Comparison of ENCODE assay signal across 10 cellular contexts in genomic region chr16:56246051-56246817, GRCh38. TPM values are rescaled to one million over a fixed set of nuclear protein-coding genes. Genes with fewer than 3 reads are reported as not detected.
DNase-seq lines count a peak whose midpoint lies in the region; ATAC-seq and TF ChIP-seq lines count a peak whose summit lies in the region.
"Had no signal": no experiment of that assay in that cellular context is flagged by ENCODE, and none has a peak within 500 bp of the region (broad histone marks: within the 10 kb centered on the region; RNA-seq: fewer than 3 reads in every experiment).

No MANE protein-coding gene starts in this region.

- H3K27ac ChIP-seq in H9 (ENCODE audit: insufficient read length, low read depth, low read length) (no peak overlapping the region), WERI-Rb-1 (no peak overlapping the region), Peyer's patch (peak overlapping the region in 2 of 4 donors; percentile 4 to 40)

- no peak overlapping the region for H2BK12ac ChIP-seq in H9 (ENCODE audit: insufficient read length, low read depth, low read length)

- H3K4me3 Mint-ChIP-seq in H9: no peak overlapping the region

- no peak overlapping the region for H4K8ac ChIP-seq in H9 (replicated peaks; ENCODE audit: insufficient read length, low read depth, low read length)

- H3K79me1 ChIP-seq in H9 (ENCODE audit: insufficient read depth, low read depth, low read length, poor library complexity, severe bottlenecking): no peaks in the 10 kb centered on the region

- no peak overlapping the region for H2BK20ac ChIP-seq in H9 (ENCODE audit: low read depth, low read length, poor library complexity, severe bottlenecking)

- no peaks in the 10 kb centered on the region for H3K23me2 ChIP-seq in H9 (ENCODE audit: insufficient read length, low read depth, low read length, poor library complexity, severe bottlenecking)

- H3K4me1 Mint-ChIP-seq in H9: peaks cover 3 to 9% of the 10 kb centered on the region in 2 experiments

- H3K27me3 ChIP-seq in H9 (ENCODE audit: insufficient read depth, low read length) (no peaks in the 10 kb centered on the region), WERI-Rb-1 (ENCODE audit: insufficient read depth, low read depth, severe bottlenecking) (no peaks in the 10 kb centered on the region), Peyer's patch (no peaks in the 10 kb centered on the region)

- H3K4ac ChIP-seq in H9 (ENCODE audit: low read depth, low read length): no peak overlapping the region

- no CpG with 5 or more reads among the region's 13 CpGs for WGBS in H9 (ENCODE audit: extremely low coverage, insufficient read length, low lambda C conversion rate)

- H3K23ac ChIP-seq in H9 (ENCODE audit: insufficient read length, low read depth, low read length): no peak overlapping the region

- H3K9me3 ChIP-seq in H9 (ENCODE audit: control insufficient read depth, low read depth, low read length) (no peaks in the 10 kb centered on the region), WERI-Rb-1 (ENCODE audit: severe bottlenecking) (no peaks in the 10 kb centered on the region), Peyer's patch (no peaks in the 10 kb centered on the region)

- H3K36me3 ChIP-seq in WERI-Rb-1 (no peaks in the 10 kb centered on the region), Peyer's patch (no peaks in the 10 kb centered on the region)

- no peak overlapping the region for H3K4me2 ChIP-seq in H9 (ENCODE audit: insufficient read depth, insufficient read length, low read length)

- peaks cover 0 to 4% (median 1%) of the 10 kb centered on the region in 3 experiments; a peak in 3 of 7 replicates for H3K36me3 Mint-ChIP-seq in H9 (ENCODE audit: insufficient read depth in 1 of 3, low read depth in 3 of 3)

- H3K4me1 ChIP-seq in H9 (ENCODE audit: insufficient read depth, low read length) (no peaks in the 10 kb centered on the region), Peyer's patch (peaks cover 0 to 11% (median 0%) of the 10 kb centered on the region in 4 donors)

- no peak overlapping the region for H3K9ac ChIP-seq in H9 (ENCODE audit: extremely low read depth, insufficient read length, low read length)

- peak overlapping the region; percentile 25; the same call in 1 of the 2 replicates for H3K14ac ChIP-seq in H9 (ENCODE audit: insufficient read depth, low read length)

- H2BK5ac ChIP-seq in H9 (ENCODE audit: insufficient read length, low read length): no peak overlapping the region

- H3K9me3 Mint-ChIP-seq in H9: no peaks in the 10 kb centered on the region

- no peaks in the 10 kb centered on the region for H3K27me3 Mint-ChIP-seq in H9 (ENCODE audit: low read depth)

- no peak overlapping the region for H3K4me3 ChIP-seq in WERI-Rb-1 (ENCODE audit: low read depth, low read length)
- no peak overlapping the region for H3K4me3 ChIP-seq in Peyer's patch

- DNase-seq in H9: peak; percentile 58
- DNase-seq in WERI-Rb-1: no peak
- peak; percentile 76 to 92 for DNase-seq in hippocampal formation (lab: John Stamatoyannopoulos, UW)
- DNase-seq in sciatic nerve (ENCODE audit: low spot score): no peak
- no peak for DNase-seq in NCI-H82 treated with DMSO at 0.1 percent for 48 hours (lab: John Stamatoyannopoulos, UW; ENCODE audit: unreplicated experiment)
- DNase-seq in cerebellum (ENCODE audit: low spot score): no peak
- DNase-seq in NOMO-1 treated with DMSO at 0.1 percent for 48 hours (lab: John Stamatoyannopoulos, UW; ENCODE audit: unreplicated experiment): no peak
- no peak for DNase-seq in Peyer's patch
- DNase-seq: cortex of kidney, NCI-H1694 treated with DMSO at 0.1 percent for 48 hours had no signal

- no peak overlapping the region for H4K5ac ChIP-seq in H9 (ENCODE audit: insufficient read length, low read depth, low read length)

- intact Hi-C loops in sciatic nerve (cut with DNase I): no loop called here

- no peak overlapping the region for H3K18ac ChIP-seq in H9 (ENCODE audit: insufficient read length, low read depth, low read length)

- H3T11ph ChIP-seq in H9 (ENCODE audit: low read length): no peak overlapping the region

- H3K79me2 ChIP-seq in H9 (ENCODE audit: insufficient read depth, low read length): no peaks in the 10 kb centered on the region

- H3K56ac ChIP-seq in H9 (ENCODE audit: insufficient read length, low read depth, low read length): no peak overlapping the region

- no peak overlapping the region for H2AFZ ChIP-seq in H9 (ENCODE audit: low read length)

- peak; percentile 92 for ATAC-seq in sciatic nerve

- no peak for TF ChIP-seq CTCF in H9 (conservative IDR thresholded peaks at IDR 0.05)
- peak; percentile 47 for TF ChIP-seq CTCF in WERI-Rb-1 (IDR thresholded peaks at IDR 0.05; ENCODE audit: low read depth, low read length)
- no peak for TF ChIP-seq CTCF in Peyer's patch (IDR thresholded peaks at IDR 0.05)

- TF ChIP-seq POLR2A in Peyer's patch (IDR thresholded peaks at IDR 0.05): no peak

- no peaks in the 10 kb centered on the region for H4K20me1 ChIP-seq in H9 (ENCODE audit: control insufficient read depth, insufficient read depth, insufficient read length)

- no peak overlapping the region for H2AK5ac ChIP-seq in H9 (ENCODE audit: insufficient read length, low read length)

- H2BK120ac ChIP-seq in H9 (ENCODE audit: low read depth, low read length, poor library complexity, severe bottlenecking): no peak overlapping the region

- no peak overlapping the region for H2BK15ac ChIP-seq in H9 (ENCODE audit: low read depth, low read length)

- H4K91ac ChIP-seq in H9 (ENCODE audit: insufficient read length, low read depth, low read length): no peak overlapping the region

- H3K27ac Mint-ChIP-seq in H9: peak overlapping the region in 1 of 3 experiments; percentile 30; a peak in 1 of 7 replicates

RNA-seq across cellular contexts. Expression of gene GNAO1, which starts 54.9 kb away (rescaled TPM):
- total RNA-seq in H9 (2021) (16.9 and 17.0 TPM in 2 replicates), sciatic nerve (7.9 TPM), cerebellum (71.6 TPM), Peyer's patch (10 to 100 TPM in 1 of 4 donors, 1 to 10 TPM in 3; 6.3 to 39.6 (median 7.3) TPM)

Comparison
In these comparisons a context has a peak if more than half of its experiments do, and no peak if none do; other contexts are left out.
1. DNase-seq: peak in H9 (single experiment) and hippocampal formation (2 of 2); none in WERI-Rb-1 (single experiment), sciatic nerve (single experiment), NCI-H82 treated with DMSO at 0.1 percent for 48 hours (single experiment), cerebellum (single experiment), NOMO-1 treated with DMSO at 0.1 percent for 48 hours (single experiment) and Peyer's patch (0 of 3).